22 cellular contexts compared by ENCODE assay signal in the genomic region with DNA sequence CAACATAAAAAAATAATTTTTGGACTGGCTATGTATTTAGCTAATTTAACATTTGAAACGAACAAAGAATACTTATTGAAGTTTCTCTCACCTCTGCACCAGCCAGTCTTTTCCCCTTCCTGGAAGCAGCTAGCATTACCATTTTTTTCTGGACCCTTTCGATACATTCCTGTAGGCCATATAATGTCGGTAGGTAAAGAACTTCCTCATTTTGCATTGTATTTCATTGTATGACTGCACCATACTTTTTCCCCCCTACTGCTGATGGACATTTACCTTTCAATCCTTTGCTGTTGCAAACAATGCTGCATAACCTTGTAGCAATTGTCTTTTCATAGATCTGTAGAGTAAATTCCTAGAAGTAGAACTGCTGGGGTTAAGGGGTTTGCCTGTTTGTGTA.
"Had no signal": no experiment of that assay in that cellular context is flagged by ENCODE, and none has a peak within 500 bp of the region (broad histone marks: within the 10 kb centered on the region; RNA-seq: fewer than 3 reads in every experiment).

No MANE protein-coding gene starts in this region.

- H3K9me3 Mint-ChIP-seq: activated T-cell treated with anti-CD3 and anti-CD28 coated beads, Interleukin-2, amount 50 U/mL, for 4 hours had no signal

- H3K27me3 Mint-ChIP-seq: activated B cell treated with CpG ODN at 0.5 μM for 24 hours; activated CD4-positive, alpha-beta memory T cell treated with anti-CD3 and anti-CD28 coated beads for 36 hours; activated CD4-positive, alpha-beta T cell treated with anti-CD3 and anti-CD28 coated beads, Interleukin-2, amount 10 ng/mL, durations not matched to agents 7 days and 5 days; T-helper 17 cell had no signal

- H3K4me3 ChIP-seq: cardiac muscle cell had no signal

- DNase-seq: activated B cell treated with CpG ODN at 0.5 μM for 24 hours; activated CD4-positive, alpha-beta memory T cell treated with anti-CD3 and anti-CD28 coated beads for 36 hours; activated CD4-positive, alpha-beta T cell treated with anti-CD3 and anti-CD28 coated beads, Interleukin-2, amount 10 ng/mL, durations not matched to agents 7 days and 5 days; activated CD8-positive, alpha-beta memory T cell treated with anti-CD3 and anti-CD28 coated beads for 24 hours; activated effector memory CD4-positive, alpha-beta T cell treated with anti-CD3 and anti-CD28 coated beads, Interleukin-2, amount 50 U/mL, for 16 hours; activated naive CD4-positive, alpha-beta T cell treated with Interleukin-2 at 50 U/mL for 16 hours; activated T-cell treated with anti-CD3 and anti-CD28 coated beads, Interleukin-2, amount 50 U/mL, for 4 hours; brain microvascular endothelial cell; Kasumi-1; MV-4-11; NCI-H1105; NCI-H1436; NCI-H1694 treated with DMSO at 0.1 percent for 48 hours; NCI-H510A treated with DMSO at 0.1 percent for 48 hours; NCI-H69; NK-92 treated with Interleukin-12 subunit alpha and Interleukin-12 subunit beta, amount 100 ng/mL, for 24 hours; PC-3; SHP77 treated with DMSO at 0.1 percent for 48 hours; T-helper 17 cell; T-helper 9 cell had no signal

- ATAC-seq: activated naive CD4-positive, alpha-beta T cell treated with anti-CD3 and anti-CD28 coated beads, Interleukin-2, amount 50 U/mL, for 72 hours; activated T-cell treated with anti-CD3 and anti-CD28 coated beads, Interleukin-2, amount 50 U/mL, for 4 hours; PC-3; T-helper 17 cell had no signal

- H3K27me3 ChIP-seq: brain microvascular endothelial cell, cardiac muscle cell had no signal

- H3K36me3 ChIP-seq: brain microvascular endothelial cell, cardiac muscle cell had no signal

- H3K27ac ChIP-seq: brain microvascular endothelial cell, cardiac muscle cell had no signal

- H3K4me3 Mint-ChIP-seq: activated B cell treated with CpG ODN at 0.5 μM for 24 hours; activated CD4-positive, alpha-beta memory T cell treated with anti-CD3 and anti-CD28 coated beads for 36 hours; activated CD4-positive, alpha-beta T cell treated with anti-CD3 and anti-CD28 coated beads, Interleukin-2, amount 10 ng/mL, durations not matched to agents 7 days and 5 days; activated T-cell treated with anti-CD3 and anti-CD28 coated beads, Interleukin-2, amount 50 U/mL, for 4 hours; T-helper 17 cell had no signal

- H3K27ac Mint-ChIP-seq: activated B cell treated with CpG ODN at 0.5 μM for 24 hours; activated CD4-positive, alpha-beta memory T cell treated with anti-CD3 and anti-CD28 coated beads for 36 hours; activated CD4-positive, alpha-beta T cell treated with anti-CD3 and anti-CD28 coated beads, Interleukin-2, amount 10 ng/mL, durations not matched to agents 7 days and 5 days; T-helper 17 cell had no signal
